ENCODE assay signal across 31 cellular contexts in the genomic region with DNA sequence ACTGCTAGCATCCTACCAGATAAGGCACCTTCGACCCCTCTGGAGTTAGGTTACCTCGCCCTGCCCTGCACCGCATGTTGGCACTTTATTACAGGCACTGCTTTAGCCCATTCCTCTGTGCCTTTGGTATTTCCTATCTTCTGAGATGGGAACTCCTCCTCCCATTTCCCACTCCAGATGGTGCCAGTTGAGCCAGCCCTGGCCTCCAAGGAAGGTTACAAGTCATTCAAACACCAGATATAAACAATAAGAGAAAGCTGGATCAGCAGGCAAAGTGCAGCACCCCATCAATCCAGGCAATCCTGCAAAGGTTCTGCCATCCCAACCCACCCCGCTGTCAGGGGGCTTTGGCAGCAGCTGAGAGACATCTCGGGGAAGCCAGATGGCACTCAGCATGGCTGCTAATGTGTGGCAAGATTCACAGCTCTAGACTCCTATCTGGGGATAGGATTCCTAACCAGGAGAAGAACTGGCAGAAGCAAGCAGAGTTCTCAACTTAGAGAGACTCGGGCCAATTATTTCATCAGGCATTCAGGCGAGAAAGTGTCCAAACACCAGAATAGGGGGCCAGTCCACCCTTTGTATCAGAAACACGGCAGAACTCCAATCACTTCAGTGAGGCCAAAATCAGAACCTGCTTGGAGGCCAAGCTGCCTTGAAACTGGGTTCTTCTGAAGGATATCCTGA.
DNase-seq lines count a peak whose midpoint lies in the region; ATAC-seq, FAIRE-seq and TF ChIP-seq lines count a peak whose summit lies in the region.
"Had no signal": no experiment of that assay in that cellular context is flagged by ENCODE, and none has a peak within 500 bp of the region (broad histone marks: within the 10 kb centered on the region; RNA-seq: fewer than 3 reads in every experiment).

No MANE protein-coding gene starts in this region.

- H4K20me1 ChIP-seq in astrocyte (ENCODE audit: insufficient read depth, low read length), result no peaks in the 10 kb centered on the region

- H3K27ac Mint-ChIP-seq in astrocyte (ENCODE audit: unreplicated experiment) (peak overlapping the region; percentile 43), nephron (peak overlapping the region in 2 of 3 experiments; percentile 48 to 95)
- H3K27ac Mint-ChIP-seq: activated CD4-positive, alpha-beta memory T cell treated with anti-CD3 and anti-CD28 coated beads, Interleukin-2, amount 10 ng/mL, durations not matched to agents 7 days and 5 days; GM23338 had no signal

- no peak overlapping the region for H3K4me2 ChIP-seq in astrocyte (ENCODE audit: low read length)
- H3K4me2 ChIP-seq: GM23338, PC-9 had no signal

- no peak for TF ChIP-seq CTCF in astrocyte (IDR thresholded peaks at IDR 0.05; ENCODE audit: insufficient read depth, low read depth, low read length)
- no peak for TF ChIP-seq CTCF in nephron (IDR thresholded peaks at IDR 0.05; ENCODE audit: unreplicated experiment in 3 of 3)
- no peak for TF ChIP-seq CTCF in sigmoid colon (IDR thresholded peaks at IDR 0.05)

- H3K36me3 ChIP-seq in astrocyte (ENCODE audit: insufficient read depth, low read length) (no peaks in the 10 kb centered on the region), sigmoid colon (no peaks in the 10 kb centered on the region)
- H3K36me3 ChIP-seq: BE2C, breast epithelium, colonic mucosa, left lung, transverse colon had no signal

- no peak for FAIRE-seq in astrocyte (lab: Jason Lieb, UNC)

- no peaks in the 10 kb centered on the region for H3K27me3 ChIP-seq in astrocyte (ENCODE audit: insufficient read depth, low read length)
- H3K27me3 ChIP-seq in sigmoid colon, result no peaks in the 10 kb centered on the region
- H3K27me3 ChIP-seq: BE2C, breast epithelium, colonic mucosa, left lung, transverse colon had no signal

- H3K4me3 ChIP-seq in astrocyte (ENCODE audit: insufficient read depth, low read depth, low read length) (no peak overlapping the region), sigmoid colon (no peak overlapping the region)
- H3K4me3 ChIP-seq: breast epithelium, colonic mucosa, GM23338, left lung, PC-9, psoas muscle, transverse colon had no signal

- H3K4me1 Mint-ChIP-seq in astrocyte (ENCODE audit: low read depth, unreplicated experiment), result peaks cover 11% of the 10 kb centered on the region
- peaks cover 34% of the 10 kb centered on the region for H3K4me1 Mint-ChIP-seq in nephron
- H3K4me1 Mint-ChIP-seq: activated CD4-positive, alpha-beta memory T cell treated with anti-CD3 and anti-CD28 coated beads, Interleukin-2, amount 10 ng/mL, durations not matched to agents 7 days and 5 days had no signal

- H3K9ac ChIP-seq in astrocyte (ENCODE audit: low read length), result no peak overlapping the region

- no peak overlapping the region for H2AFZ ChIP-seq in astrocyte (ENCODE audit: low read depth, low read length)
- H2AFZ ChIP-seq: GM23338, PC-9 had no signal

- no peaks in the 10 kb centered on the region for H3K36me3 Mint-ChIP-seq in astrocyte (ENCODE audit: low read depth, unreplicated experiment)
- H3K36me3 Mint-ChIP-seq in nephron (ENCODE audit: low read depth), result no peaks in the 10 kb centered on the region

- H3K4me3 Mint-ChIP-seq in astrocyte (ENCODE audit: unreplicated experiment) (no peak overlapping the region), nephron (no peak overlapping the region)
- H3K4me3 Mint-ChIP-seq: activated CD4-positive, alpha-beta memory T cell treated with anti-CD3 and anti-CD28 coated beads, Interleukin-2, amount 10 ng/mL, durations not matched to agents 7 days and 5 days; GM23338 had no signal

- peaks cover 11% of the 10 kb centered on the region for H3K27me3 Mint-ChIP-seq in astrocyte (ENCODE audit: low read depth, unreplicated experiment)
- H3K27me3 Mint-ChIP-seq in nephron (ENCODE audit: low read depth), result peaks cover 15% of the 10 kb centered on the region

- H3K4me1 ChIP-seq in astrocyte (ENCODE audit: insufficient read depth, low read length), result peaks cover 14% of the 10 kb centered on the region
- H3K4me1 ChIP-seq in sigmoid colon, result peaks cover 0 to 46% (median 36%) of the 10 kb centered on the region in 4 donors
- H3K4me1 ChIP-seq: BE2C, breast epithelium, colonic mucosa, psoas muscle had no signal

- H3K9me3 ChIP-seq in astrocyte (ENCODE audit: insufficient read depth, low read depth, low read length), result no peaks in the 10 kb centered on the region
- no peaks in the 10 kb centered on the region for H3K9me3 ChIP-seq in sigmoid colon
- H3K9me3 ChIP-seq: BE2C, breast epithelium, colonic mucosa, left lung, psoas muscle, transverse colon had no signal

- TF ChIP-seq EP300 in sigmoid colon (IDR thresholded peaks at IDR 0.05), result no peak

- no peaks in the 10 kb centered on the region for H3K79me2 ChIP-seq in astrocyte (ENCODE audit: insufficient read depth, low read length)

- no peaks in the 10 kb centered on the region for H3K9me3 Mint-ChIP-seq in astrocyte (ENCODE audit: unreplicated experiment)
- no peaks in the 10 kb centered on the region for H3K9me3 Mint-ChIP-seq in nephron
- H3K9me3 Mint-ChIP-seq: activated CD4-positive, alpha-beta memory T cell treated with anti-CD3 and anti-CD28 coated beads, Interleukin-2, amount 10 ng/mL, durations not matched to agents 7 days and 5 days; GM23338 had no signal

- intact Hi-C loops in sigmoid colon (cut with DNase I), result no loop called here

- H3K27ac ChIP-seq in astrocyte (ENCODE audit: low read depth, low read length) (no peak overlapping the region), sigmoid colon (no peak overlapping the region)
- H3K27ac ChIP-seq: breast epithelium, colonic mucosa, epithelial cell of prostate, left lung, PC-9, psoas muscle had no signal

- ATAC-seq in HG02759 (IDR thresholded peaks at IDR 0.05; ENCODE audit: unreplicated experiment), result no peak
- ATAC-seq: GM23338, left lung, psoas muscle had no signal

- DNase-seq in DMS 273 treated with DMSO at 0.1 percent for 48 hours (lab: John Stamatoyannopoulos, UW), result peak; percentile 72
- peak; percentile 43 for DNase-seq in M059J (ENCODE audit: low read depth)
- DNase-seq in astrocyte (ENCODE audit: low read depth), result no peak
- no peak for DNase-seq in sigmoid colon
- no peak for DNase-seq in SKM-1 (lab: John Stamatoyannopoulos, UW; ENCODE audit: unreplicated experiment)
- DNase-seq: activated CD4-positive, alpha-beta memory T cell treated with anti-CD3 and anti-CD28 coated beads, Interleukin-2, amount 10 ng/mL, durations not matched to agents 7 days and 5 days; activated CD8-positive, alpha-beta memory T cell treated with anti-CD3 and anti-CD28 coated beads, Interleukin-2, amount 50 U/mL, for 4 hours; activated naive CD4-positive, alpha-beta T cell treated with anti-CD3 and anti-CD28 coated beads, Interleukin-2, amount 50 U/mL, for 16 hours; BE2C; colonic mucosa; DMS53; effector CD8-positive, alpha-beta T cell; islet precursor cell; KG1; left lung; MM.1S; NCI-H1105 treated with DMSO at 0.1 percent for 48 hours; NCI-H2029; occipital lobe; PC-9; psoas muscle; SHP77 treated with DMSO at 0.1 percent for 48 hours; stimulated activated CD4-positive, alpha-beta T cell treated with anti-CD3 and anti-CD28 coated beads, Interleukin-15, amount 100 ng/mL, for 24 hours; stimulated activated CD4-positive, alpha-beta T cell treated with anti-CD3 and anti-CD28 coated beads, Interleukin-4, amount 100 ng/mL, for 4 hours; SW 1271 had no signal

- WGBS in sigmoid colon, 2 donors, result 89 to 92% methylated on average over 8 of the region's 8 CpGs

- TF ChIP-seq POLR2A in sigmoid colon (IDR thresholded peaks at IDR 0.05), result no peak

Comparison
In these comparisons a context has a peak if more than half of its experiments do, and no peak if none do; other contexts are left out.
1. DNase-seq: peak in DMS 273 treated with DMSO at 0.1 percent for 48 hours (single experiment) and M059J (single experiment); none in astrocyte (single experiment), sigmoid colon (single experiment) and SKM-1 (single experiment).